25 cellular contexts compared by ENCODE assay signal in the genomic region with DNA sequence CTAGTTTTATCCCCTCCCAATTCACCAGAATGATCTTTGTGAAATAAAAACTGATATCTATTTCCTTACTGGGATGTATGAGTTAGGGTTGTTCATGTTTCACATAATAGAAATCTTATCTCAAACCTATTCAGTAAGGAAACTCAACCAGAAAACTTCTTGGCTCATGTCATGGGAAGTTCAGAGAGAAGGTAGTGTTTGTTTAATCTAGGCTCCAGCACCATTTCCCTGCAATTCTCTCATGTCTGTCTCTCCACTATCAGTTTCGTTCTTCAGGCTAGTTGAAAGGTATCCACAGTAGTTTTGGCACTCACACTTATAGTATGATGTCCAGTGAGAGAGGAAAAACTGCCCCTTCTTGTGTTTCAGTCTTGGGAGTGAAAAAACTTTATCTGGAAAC. TPM values are rescaled to one million over a fixed set of nuclear protein-coding genes. Genes with fewer than 3 reads are reported as not detected.
"Had no signal": no experiment of that assay in that cellular context is flagged by ENCODE, and none has a peak within 500 bp of the region (broad histone marks: within the 10 kb centered on the region; RNA-seq: fewer than 3 reads in every experiment).

No MANE protein-coding gene starts in this region.

- H3K36me3 Mint-ChIP-seq: stimulated activated memory B cell treated with anti-CD40 and anti-IgM and Interleukin-4, amounts not matched to agents 10 μg/mL and 1 μg/mL and 100 μg/mL, for 72 hours had no signal

- H3K27ac Mint-ChIP-seq: naive thymus-derived CD4-positive, alpha-beta T cell; nephron progenitor cell; stimulated activated memory B cell treated with anti-CD40 and anti-IgM and Interleukin-4, amounts not matched to agents 10 μg/mL and 1 μg/mL and 100 μg/mL, for 72 hours; stimulated activated naive CD8-positive, alpha-beta T cell treated with anti-CD3 and anti-CD28 coated beads, Interleukin-15, Interleukin-2, amounts not matched to agents 100 ng/mL and 50 ng/mL, for 24 hours had no signal

- H3K4me3 Mint-ChIP-seq: naive thymus-derived CD4-positive, alpha-beta T cell; nephron progenitor cell; stimulated activated memory B cell treated with anti-CD40 and anti-IgM and Interleukin-4, amounts not matched to agents 10 μg/mL and 1 μg/mL and 100 μg/mL, for 72 hours; stimulated activated naive CD8-positive, alpha-beta T cell treated with anti-CD3 and anti-CD28 coated beads, Interleukin-15, Interleukin-2, amounts not matched to agents 100 ng/mL and 50 ng/mL, for 24 hours had no signal

- H3K4me1 Mint-ChIP-seq: naive thymus-derived CD4-positive, alpha-beta T cell; nephron progenitor cell; stimulated activated memory B cell treated with anti-CD40 and anti-IgM and Interleukin-4, amounts not matched to agents 10 μg/mL and 1 μg/mL and 100 μg/mL, for 72 hours had no signal

- H3K4me3 ChIP-seq: coronary artery, dorsolateral prefrontal cortex, esophagus muscularis mucosa, hepatocyte, prostate gland, right lobe of liver, spleen, tibial artery, upper lobe of left lung, vagina had no signal

- DNase-seq: dorsolateral prefrontal cortex; effector memory CD4-positive, alpha-beta T cell; foreskin fibroblast; head of caudate nucleus; mesendoderm; naive thymus-derived CD4-positive, alpha-beta T cell; nephron progenitor cell; retina; right lobe of liver; spleen; stimulated activated CD4-positive, alpha-beta T cell treated with anti-CD3 and anti-CD28 coated beads, Interleukin-15, amount 100 ng/mL, for 24 hours; stimulated activated CD4-positive, alpha-beta T cell treated with anti-CD3 and anti-CD28 coated beads, Interleukin-1b, Interleukin-23, amount 100 ng/mL, for 48 hours; stimulated activated CD4-positive, alpha-beta T cell treated with anti-CD3 and anti-CD28 coated beads, Interleukin-4, amount 100 ng/mL, for 24 hours; tibial artery; upper lobe of left lung had no signal

- ATAC-seq: naive thymus-derived CD4-positive, alpha-beta T cell; right lobe of liver; stimulated activated memory B cell treated with anti-CD40 and anti-IgM and Interleukin-4, amounts not matched to agents 10 μg/mL and 1 μg/mL and 100 μg/mL, for 72 hours had no signal

RNA-seq across cellular contexts. Expression of gene SH2D1B, which starts 51.1 kb away (rescaled TPM):
- total RNA-seq: hepatocyte, kidney epithelial cell, lung microvascular endothelial cell, prostate gland, temporal lobe, vagina had no signal
